Comparison of ENCODE assay signal across 11 cellular contexts in genomic region chr2:88452980-88453582, GRCh38. TPM values are rescaled to one million over a fixed set of nuclear protein-coding genes. Genes with fewer than 3 reads are reported as not detected.
A peak's percentile ranks its signal among the peaks of the same experiment; 100 is the strongest.
DNase-seq lines count a peak whose midpoint lies in the region; ATAC-seq lines count a peak whose summit lies in the region.
"Had no signal": no experiment of that assay in that cellular context is flagged by ENCODE, and none has a peak within 500 bp of the region (broad histone marks: within the 10 kb centered on the region; RNA-seq: fewer than 3 reads in every experiment).

No MANE protein-coding gene starts in this region.

- H3K27me3 ChIP-seq in adipocyte (replicated peaks; ENCODE audit: control insufficient read depth, insufficient read depth, low read length): peaks cover 61% of the 10 kb centered on the region

- no peak for ATAC-seq in stimulated activated naive CD8-positive, alpha-beta T cell treated with anti-CD3 and anti-CD28 coated beads, Interleukin-15, Interleukin-2, amounts not matched to agents 100 U/mL and 50 U/mL, for 24 hours
- ATAC-seq in HG03175 (IDR thresholded peaks at IDR 0.05; ENCODE audit: unreplicated experiment): no peak

- H3K36me3 Mint-ChIP-seq in stimulated activated naive CD8-positive, alpha-beta T cell treated with anti-CD3 and anti-CD28 coated beads, Interleukin-15, Interleukin-2, amounts not matched to agents 100 ng/mL and 50 ng/mL, for 24 hours (ENCODE audit: low read depth): no peaks in the 10 kb centered on the region
- no peaks in the 10 kb centered on the region for H3K36me3 Mint-ChIP-seq in immature natural killer cell

- H3K9ac ChIP-seq in adipocyte (ENCODE audit: low read length): no peak overlapping the region

- H3K36me3 ChIP-seq in adipocyte (ENCODE audit: control insufficient read depth, insufficient read depth, low read length, severe bottlenecking): no peaks in the 10 kb centered on the region

- no peaks in the 10 kb centered on the region for H3K9me3 Mint-ChIP-seq in stimulated activated naive CD8-positive, alpha-beta T cell treated with anti-CD3 and anti-CD28 coated beads, Interleukin-15, Interleukin-2, amounts not matched to agents 100 ng/mL and 50 ng/mL, for 24 hours
- H3K9me3 Mint-ChIP-seq in immature natural killer cell: peaks cover 0 to 5% (median 0%) of the 10 kb centered on the region in 6 donors

- H3K4me3 Mint-ChIP-seq in stimulated activated naive CD8-positive, alpha-beta T cell treated with anti-CD3 and anti-CD28 coated beads, Interleukin-15, Interleukin-2, amounts not matched to agents 100 ng/mL and 50 ng/mL, for 24 hours: peak overlapping the region; percentile 80
- H3K4me3 Mint-ChIP-seq in immature natural killer cell: peak overlapping the region; percentile 70 to 80 (median 74)

- DNase-seq in stimulated activated naive CD8-positive, alpha-beta T cell treated with anti-CD3 and anti-CD28 coated beads, Interleukin-15, Interleukin-2, amounts not matched to agents 100 U/mL and 50 U/mL, for 24 hours: no peak
- DNase-seq in adipocyte (ENCODE audit: low read depth) (peak; percentile 18), immature natural killer cell (no peak), SHP77 treated with DMSO at 0.1 percent for 48 hours (lab: John Stamatoyannopoulos, UW) (no peak), NK-92 (lab: John Stamatoyannopoulos, UW; ENCODE audit: unreplicated experiment) (no peak)
- no peak for DNase-seq in NK-92 treated with Interleukin-12 subunit alpha and Interleukin-12 subunit beta, amount 100 ng/mL, for 24 hours (lab: John Stamatoyannopoulos, UW)
- DNase-seq: activated CD4-positive, alpha-beta T cell treated with anti-CD3 and anti-CD28 coated beads for 4 hours; EL; hypothalamus had no signal

- peaks cover 70% of the 10 kb centered on the region for H3K27me3 Mint-ChIP-seq in stimulated activated naive CD8-positive, alpha-beta T cell treated with anti-CD3 and anti-CD28 coated beads, Interleukin-15, Interleukin-2, amounts not matched to agents 100 ng/mL and 50 ng/mL, for 24 hours
- H3K27me3 Mint-ChIP-seq in immature natural killer cell (ENCODE audit: low read depth in 3 of 3): peaks cover 16 to 28% (median 16%) of the 10 kb centered on the region in 3 donors

- no peaks in the 10 kb centered on the region for H3K9me3 ChIP-seq in adipocyte (ENCODE audit: control insufficient read depth, low read length)

- H3K27ac Mint-ChIP-seq in stimulated activated naive CD8-positive, alpha-beta T cell treated with anti-CD3 and anti-CD28 coated beads, Interleukin-15, Interleukin-2, amounts not matched to agents 100 ng/mL and 50 ng/mL, for 24 hours: no peak overlapping the region
- H3K27ac Mint-ChIP-seq in immature natural killer cell: no peak overlapping the region

- no peaks in the 10 kb centered on the region for H3K4me1 ChIP-seq in adipocyte (ENCODE audit: control insufficient read depth, insufficient read depth, low read length)

- no peak overlapping the region for H3K4me3 ChIP-seq in adipocyte (ENCODE audit: low read length)

- peaks cover 10% of the 10 kb centered on the region for H3K4me1 Mint-ChIP-seq in stimulated activated naive CD8-positive, alpha-beta T cell treated with anti-CD3 and anti-CD28 coated beads, Interleukin-15, Interleukin-2, amounts not matched to agents 100 ng/mL and 50 ng/mL, for 24 hours (ENCODE audit: low read depth)
- H3K4me1 Mint-ChIP-seq in immature natural killer cell: peaks cover 8 to 9% of the 10 kb centered on the region in 2 donors

RNA-seq across cellular contexts. Expression of gene FOXI3, which starts 0.6 kb away (rescaled TPM):
- polyA plus RNA-seq in immature natural killer cell: not detected
